8 cellular contexts compared by ENCODE assay signal in the genomic region with DNA sequence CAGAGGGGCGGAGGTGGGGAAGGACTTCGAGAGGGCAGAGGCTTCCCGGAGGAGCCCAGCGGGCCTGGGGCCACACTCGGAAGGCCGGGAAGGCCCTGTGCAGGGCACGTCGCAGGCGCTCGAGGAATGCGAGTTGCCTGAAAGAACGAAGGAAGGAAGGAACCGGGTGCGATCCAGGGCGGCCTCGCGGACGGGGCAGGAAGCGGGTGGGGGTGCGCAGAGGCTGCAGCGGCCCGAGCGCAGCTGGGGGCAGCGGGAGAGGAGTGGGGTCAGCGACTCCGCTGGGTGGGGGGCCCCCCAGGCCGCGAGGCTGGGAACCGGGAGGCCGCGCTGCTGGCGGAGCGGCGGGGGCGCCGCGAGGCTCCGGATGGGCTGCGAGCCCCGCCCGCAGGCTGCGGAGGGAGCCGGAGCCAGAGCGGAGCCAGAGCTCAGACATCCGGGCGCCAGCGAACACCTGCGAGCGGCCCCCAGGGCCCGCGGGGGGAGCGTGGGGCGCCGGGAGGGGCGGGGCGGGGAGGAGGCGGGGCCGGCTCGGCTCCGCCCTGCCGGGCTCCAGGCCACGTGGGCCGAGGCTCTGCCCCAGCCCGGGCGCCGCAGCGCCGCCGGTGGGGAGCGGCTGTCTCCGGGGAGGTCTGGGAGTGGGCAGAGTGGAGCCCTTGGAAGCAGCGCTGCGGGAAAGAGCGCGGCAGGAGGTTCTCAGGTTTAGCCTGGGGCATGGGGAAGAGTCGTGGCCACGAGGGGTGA. TPM values are rescaled to one million over a fixed set of nuclear protein-coding genes. Genes with fewer than 3 reads are reported as not detected.
DNase-seq lines count a peak whose midpoint lies in the region; ATAC-seq and TF ChIP-seq lines count a peak whose summit lies in the region.

No MANE protein-coding gene starts in this region.

- intact Hi-C loops in Panc1 (cut with micrococcal nuclease; ENCODE audit: unreplicated experiment), result no loop called here
- intact Hi-C loops in stomach (cut with DNase I; ENCODE audit: low total_unique reads), result no loop called here

- TF ChIP-seq CTCF in Panc1 (IDR thresholded peaks at IDR 0.05) (peak; percentile 70), fibroblast of the aortic adventitia (IDR thresholded peaks at IDR 0.05; ENCODE audit: insufficient read depth, low read length) (peak; percentile 49), neural crest cell (conservative IDR thresholded peaks at IDR 0.05) (peak; percentile 39), stomach (IDR thresholded peaks at IDR 0.05) (peak in 2 of 7 experiments; percentile 14 to 36)

- H3K4me1 Mint-ChIP-seq in neural crest cell, result peaks cover 46% of the 10 kb centered on the region

- peak overlapping the region; percentile 92 for H3K4me3 Mint-ChIP-seq in neural crest cell

- peak in 2 of 4 donors; percentile 45 to 88 for TF ChIP-seq POLR2A in stomach (IDR thresholded peaks at IDR 0.05)

- H3K4me3 ChIP-seq in Panc1 (ENCODE audit: low read depth in 2 of 2, low read length in 2 of 2), result peak overlapping the region; percentile 43 to 52
- peak overlapping the region; percentile 78 for H3K4me3 ChIP-seq in fibroblast of the aortic adventitia (ENCODE audit: low read depth, low read length)
- peak overlapping the region; percentile 68 to 84 (median 78) for H3K4me3 ChIP-seq in stomach

- POLR2A ChIA-PET in Panc1 (lab: Charles Lee), result interaction anchor here (0.5 to 0.7 kb wide), 2 partner anchors 66 to 160 kb away, joined by 3 to 4 read pairs; no protein-coding TSS in a partner anchor

- no peak for TF ChIP-seq EP300 in stomach (IDR thresholded peaks at IDR 0.05)

- CTCF ChIA-PET in Panc1 (lab: Charles Lee), result interaction anchor here (0.6 to 2.5 kb wide), 6 partner anchors 10 to 190 kb away, joined by 3 to 11 read pairs (median 4); no protein-coding TSS in a partner anchor

- H3K9me3 Mint-ChIP-seq in neural crest cell, result no peaks in the 10 kb centered on the region

- in situ Hi-C loops in Panc1 (cut with HindIII; ENCODE audit: low pct_unique_long_range_greater_than_20kb, low sequenced_read_pairs), result no loop called here

- H3K36me3 ChIP-seq in KOPT-K1 (ENCODE audit: insufficient read depth, low read length), result no peaks in the 10 kb centered on the region
- peaks cover 6% of the 10 kb centered on the region; the same call in 1 of the 2 replicates for H3K36me3 ChIP-seq in Panc1 (ENCODE audit: control insufficient read depth, insufficient read depth, low read length)
- peaks cover 0 to 8% (median 2%) of the 10 kb centered on the region in 4 donors for H3K36me3 ChIP-seq in stomach

- BruUV-seq in Panc1 (replicated peaks; lab: Mats Ljungman, UMichigan), result no TSS peak

- peaks cover 38% of the 10 kb centered on the region for H3K4me1 ChIP-seq in Panc1 (ENCODE audit: control insufficient read depth, insufficient read depth, low read length)
- peaks cover 25 to 64% (median 52%) of the 10 kb centered on the region in 4 donors for H3K4me1 ChIP-seq in stomach

- ATAC-seq in GM21576 (IDR thresholded peaks at IDR 0.05; ENCODE audit: unreplicated experiment) (peak; percentile 52), Panc1 (peak; percentile 77)

- H3K27ac ChIP-seq in KOPT-K1 (ENCODE audit: low read depth, low read length, poor library complexity, severe bottlenecking) (peak overlapping the region; percentile 90), Panc1 (ENCODE audit: low read length) (peak overlapping the region; percentile 88), stomach (peak overlapping the region; percentile 94 to 97 (median 97))

- no peaks in the 10 kb centered on the region for H3K27me3 ChIP-seq in Panc1 (ENCODE audit: control insufficient read depth, insufficient read depth, low read length)
- H3K27me3 ChIP-seq in stomach, result no peaks in the 10 kb centered on the region

- WGBS in stomach, 5 donors, result 0 to 3% (median 1%) methylated on average over 34 to 77 of the region's 77 CpGs

- DNase-seq in DMS79 (lab: John Stamatoyannopoulos, UW) (peak; percentile 85), Panc1 (ENCODE audit: low read depth, low spot score) (no peak), fibroblast of the aortic adventitia (ENCODE audit: low read depth) (peak; percentile 76), neural crest cell (ENCODE audit: low read depth, low spot score) (peak; percentile 75), stomach (peak; percentile 86)
- DNase-seq in activated T-helper 9 cell treated with anti-CD3 and anti-CD28 coated beads, Interleukin-2, amount 50 U/mL, for 16 hours (ENCODE audit: low read depth), result peak; percentile 79

- H3K36me3 Mint-ChIP-seq in neural crest cell (ENCODE audit: low read depth), result no peaks in the 10 kb centered on the region

- H3K27ac Mint-ChIP-seq in neural crest cell (ENCODE audit: unreplicated experiment), result peak overlapping the region; percentile 94

- H3K9me3 ChIP-seq in KOPT-K1 (ENCODE audit: insufficient read depth, low read length, poor library complexity, severe bottlenecking) (no peaks in the 10 kb centered on the region), Panc1 (ENCODE audit: control insufficient read depth, insufficient read depth, low read depth, low read length) (no peaks in the 10 kb centered on the region), stomach (no peaks in the 10 kb centered on the region)

- peaks cover 52% of the 10 kb centered on the region for H3K27me3 Mint-ChIP-seq in neural crest cell (ENCODE audit: low read depth)

RNA-seq across cellular contexts. Expression of a gene that starts 4.6 kb away (rescaled TPM):
- total RNA-seq in Panc1 (2021; ENCODE audit: unreplicated experiment), result 39.6 TPM
- 46.3 TPM for polyA plus RNA-seq in Panc1 (2012; ENCODE audit: insufficient read length)
- 51.8 and 673 TPM in 2 replicates for total RNA-seq in fibroblast of the aortic adventitia (ENCODE audit: low replicate concordance)
- 36.2 and 40.9 TPM in 2 replicates for total RNA-seq in neural crest cell
- total RNA-seq in stomach, result 1,000 to 10,000 TPM in 1 of 5 donors, 100 to 1,000 TPM in 3, 10 to 100 TPM in 1; 90.6 to 1,101 (median 120) TPM
- 100 to 1,000 TPM in 2 of 3 donors, 10 to 100 TPM in 1; 79.4 to 226 (median 139) TPM for polyA plus RNA-seq in stomach

RNA-seq across cellular contexts. Expression of a gene that starts 23.6 kb away (rescaled TPM):
- total RNA-seq in Panc1 (2021; ENCODE audit: unreplicated experiment) (9.5 TPM), fibroblast of the aortic adventitia (ENCODE audit: low replicate concordance) (5.6 TPM in 1 of 2 replicates, not detected in the other), neural crest cell (23.5 and 23.7 TPM in 2 replicates), stomach (10 to 100 TPM in 1 of 5 donors, 1 to 10 TPM in 3, under 1 TPM in 1; 0.58 to 27.8 (median 3.5) TPM)
- 3.1 TPM for polyA plus RNA-seq in Panc1 (2012; ENCODE audit: insufficient read length)
- 1 to 10 TPM in 1 of 3 donors, under 1 TPM in 2; 0.61 to 3.2 (median 0.87) TPM for polyA plus RNA-seq in stomach
